9 cellular contexts compared by ENCODE assay signal in genomic region chr14:55448146-55448614, GRCh38. TPM values are rescaled to one million over a fixed set of nuclear protein-coding genes. Genes with fewer than 3 reads are reported as not detected.
DNase-seq lines count a peak whose midpoint lies in the region; ATAC-seq and TF ChIP-seq lines count a peak whose summit lies in the region.
"Had no signal": no experiment of that assay in that cellular context is flagged by ENCODE, and none has a peak within 500 bp of the region (broad histone marks: within the 10 kb centered on the region; RNA-seq: fewer than 3 reads in every experiment).

No MANE protein-coding gene starts in this region.

- 0% methylated on average over 2 of the region's 3 CpGs for WGBS in mesenchymal stem cell
- WGBS in spleen, 5 donors = 62 to 86% (median 71%) methylated on average over 3 of the region's 3 CpGs

- DNase-seq in BJ (ENCODE audit: low read depth) = peak; percentile 91
- peak; percentile 94 for DNase-seq in HPDE6-E6E7 (ENCODE audit: extremely low spot score)
- DNase-seq in amniotic stem cell (lab: John Stamatoyannopoulos, UW) = peak; percentile 71
- DNase-seq in mesenchymal stem cell = peak; percentile 92
- DNase-seq in spleen = no peak
- no peak for DNase-seq in NOMO-1 treated with DMSO at 0.1 percent for 48 hours (lab: John Stamatoyannopoulos, UW; ENCODE audit: unreplicated experiment)

- H3K23ac ChIP-seq in mesenchymal stem cell (ENCODE audit: low read length in 2 of 2) = no peak overlapping the region

- ATAC-seq in HG03565 (IDR thresholded peaks at IDR 0.05; ENCODE audit: unreplicated experiment) (no peak), GM18861 (IDR thresholded peaks at IDR 0.05; ENCODE audit: unreplicated experiment) (no peak)

- intact Hi-C loops in spleen (cut with DNase I; ENCODE audit: low total_unique reads) = loop anchor here (5.0 kb wide), 1 partner anchor 1024 kb away; no protein-coding TSS in a partner anchor

- no peak overlapping the region for H3K4ac ChIP-seq in mesenchymal stem cell (ENCODE audit: low read depth in 1 of 2, low read length in 2 of 2)

- no peak overlapping the region for H4K91ac ChIP-seq in mesenchymal stem cell (ENCODE audit: low read length)

- POLR2A ChIA-PET in BJ (lab: Charles Lee) = no interaction called here

- no peak overlapping the region for H3K18ac ChIP-seq in mesenchymal stem cell (ENCODE audit: low read depth in 1 of 2, low read length in 2 of 2)

- peak overlapping the region; percentile 85 for H3K9ac ChIP-seq in mesenchymal stem cell (ENCODE audit: low read length)

- no peaks in the 10 kb centered on the region for H3K79me1 ChIP-seq in mesenchymal stem cell (replicated peaks; ENCODE audit: low read length, poor library complexity, severe bottlenecking)

- TF ChIP-seq POLR2A in spleen (IDR thresholded peaks at IDR 0.05) = no peak

- H2BK15ac ChIP-seq in mesenchymal stem cell (ENCODE audit: low read depth, poor library complexity, severe bottlenecking) = peak overlapping the region; percentile 23

- no peaks in the 10 kb centered on the region for H3K27me3 ChIP-seq in BJ (ENCODE audit: control insufficient read depth, insufficient read depth, low read length)
- no peaks in the 10 kb centered on the region for H3K27me3 ChIP-seq in mesenchymal stem cell (ENCODE audit: control insufficient read depth in 1 of 2, insufficient read depth in 1 of 2, low read length in 2 of 2)
- no peaks in the 10 kb centered on the region for H3K27me3 ChIP-seq in spleen (replicated peaks in 1 of 7)
- H3K27me3 ChIP-seq: esophagus muscularis mucosa had no signal

- H3K4me1 ChIP-seq in mesenchymal stem cell (ENCODE audit: control insufficient read depth, insufficient read depth, low read depth, low read length) (peaks cover 5% of the 10 kb centered on the region), spleen (peaks cover 0 to 12% (median 8%) of the 10 kb centered on the region in 6 donors)

- H3K4me3 ChIP-seq in BJ (ENCODE audit: low read depth, low read length) = no peak overlapping the region
- no peak overlapping the region for H3K4me3 ChIP-seq in mesenchymal stem cell (ENCODE audit: insufficient read depth in 1 of 2, low read depth in 1 of 2, low read length in 2 of 2)
- no peak overlapping the region for H3K4me3 ChIP-seq in spleen
- H3K4me3 ChIP-seq: esophagus muscularis mucosa had no signal

- H3K9me3 ChIP-seq in mesenchymal stem cell (ENCODE audit: control insufficient read depth, low read length) (no peaks in the 10 kb centered on the region), spleen (no peaks in the 10 kb centered on the region)
- H3K9me3 ChIP-seq: esophagus muscularis mucosa had no signal

- H2AFZ ChIP-seq in mesenchymal stem cell (ENCODE audit: low read depth, low read length) = no peak overlapping the region

- TF ChIP-seq CTCF in BJ (IDR thresholded peaks at IDR 0.05; ENCODE audit: insufficient read depth, low read depth, low read length) (no peak), spleen (IDR thresholded peaks at IDR 0.05 in 8 of 11, conservative IDR thresholded peaks at IDR 0.05 in 3 of 11) (no peak)

- H3K14ac ChIP-seq in mesenchymal stem cell (ENCODE audit: low read length in 2 of 2) = no peak overlapping the region

- H2BK120ac ChIP-seq in mesenchymal stem cell (ENCODE audit: low read depth, low read length) = no peak overlapping the region

- no peak overlapping the region for H3K4me2 ChIP-seq in mesenchymal stem cell (ENCODE audit: low read length, poor library complexity, severe bottlenecking)

- H4K8ac ChIP-seq in mesenchymal stem cell (ENCODE audit: low read length) = no peak overlapping the region

- CTCF ChIA-PET in BJ (lab: Yijun Ruan, JAX) = interaction anchor here (8.1 kb wide), 1 partner anchor 14 kb away, joined by 71 read pairs; no protein-coding TSS in a partner anchor

- H3K36me3 ChIP-seq in BJ (ENCODE audit: control insufficient read depth, insufficient read depth, low read length) (no peaks in the 10 kb centered on the region), mesenchymal stem cell (ENCODE audit: control insufficient read depth in 1 of 2, insufficient read depth in 2 of 2, low read depth in 1 of 2, low read length in 2 of 2) (no peaks in the 10 kb centered on the region), spleen (no peaks in the 10 kb centered on the region)
- H3K36me3 ChIP-seq: esophagus muscularis mucosa had no signal

- H2BK5ac ChIP-seq in mesenchymal stem cell (ENCODE audit: low read depth, low read length, poor library complexity, severe bottlenecking) = no peak overlapping the region

- peak overlapping the region; percentile 76 for H2AK5ac ChIP-seq in mesenchymal stem cell (ENCODE audit: low read length, severe bottlenecking)

- peak overlapping the region in 1 of 2 experiments; percentile 31 for H2BK12ac ChIP-seq in mesenchymal stem cell (ENCODE audit: low read length in 2 of 2)

- H3K27ac ChIP-seq in mesenchymal stem cell (ENCODE audit: low read length, poor library complexity, severe bottlenecking) (peak overlapping the region; percentile 72), spleen (no peak overlapping the region)

RNA-seq across cellular contexts. Expression of gene TBPL2, which starts 7.8 kb away (rescaled TPM):
- polyA plus RNA-seq in BJ (2011; rRNA removed) = not detected in 2 replicates
- polyA minus RNA-seq in BJ (2011; rRNA and poly(A)+ RNA removed) = not detected in 2 replicates
- polyA plus RNA-seq in mesenchymal stem cell (2013, experiment 1 of 2) = not detected
- polyA plus RNA-seq in mesenchymal stem cell (2013, experiment 2 of 2) = not detected
- not detected for total RNA-seq in spleen
- not detected for polyA plus RNA-seq in spleen
- total RNA-seq: esophagus muscularis mucosa had no signal

RNA-seq across cellular contexts. Expression of gene ATG14, which starts 36.5 kb away (rescaled TPM):
- polyA plus RNA-seq in BJ (2011; rRNA removed) = 9.2 and 13.2 TPM in 2 replicates
- polyA minus RNA-seq in BJ (2011; rRNA and poly(A)+ RNA removed) = 7.2 and 9.4 TPM in 2 replicates
- polyA plus RNA-seq in mesenchymal stem cell (2013, experiment 1 of 2) = 6.2 TPM
- 6.5 TPM for polyA plus RNA-seq in mesenchymal stem cell (2013, experiment 2 of 2)
- 10 to 100 TPM; 10.7 to 14.8 (median 13.2) TPM for total RNA-seq in spleen
- polyA plus RNA-seq in spleen = 1 to 10 TPM; 5.4 to 10.0 (median 7.2) TPM

Comparison
In these comparisons a context has a peak if more than half of its experiments do, and no peak if none do; other contexts are left out.
1. DNase-seq: peak in BJ (single experiment), HPDE6-E6E7 (single experiment), amniotic stem cell (single experiment) and mesenchymal stem cell (single experiment); none in spleen (single experiment) and NOMO-1 treated with DMSO at 0.1 percent for 48 hours (single experiment).